10 cellular contexts compared by ENCODE assay signal in the genomic region with DNA sequence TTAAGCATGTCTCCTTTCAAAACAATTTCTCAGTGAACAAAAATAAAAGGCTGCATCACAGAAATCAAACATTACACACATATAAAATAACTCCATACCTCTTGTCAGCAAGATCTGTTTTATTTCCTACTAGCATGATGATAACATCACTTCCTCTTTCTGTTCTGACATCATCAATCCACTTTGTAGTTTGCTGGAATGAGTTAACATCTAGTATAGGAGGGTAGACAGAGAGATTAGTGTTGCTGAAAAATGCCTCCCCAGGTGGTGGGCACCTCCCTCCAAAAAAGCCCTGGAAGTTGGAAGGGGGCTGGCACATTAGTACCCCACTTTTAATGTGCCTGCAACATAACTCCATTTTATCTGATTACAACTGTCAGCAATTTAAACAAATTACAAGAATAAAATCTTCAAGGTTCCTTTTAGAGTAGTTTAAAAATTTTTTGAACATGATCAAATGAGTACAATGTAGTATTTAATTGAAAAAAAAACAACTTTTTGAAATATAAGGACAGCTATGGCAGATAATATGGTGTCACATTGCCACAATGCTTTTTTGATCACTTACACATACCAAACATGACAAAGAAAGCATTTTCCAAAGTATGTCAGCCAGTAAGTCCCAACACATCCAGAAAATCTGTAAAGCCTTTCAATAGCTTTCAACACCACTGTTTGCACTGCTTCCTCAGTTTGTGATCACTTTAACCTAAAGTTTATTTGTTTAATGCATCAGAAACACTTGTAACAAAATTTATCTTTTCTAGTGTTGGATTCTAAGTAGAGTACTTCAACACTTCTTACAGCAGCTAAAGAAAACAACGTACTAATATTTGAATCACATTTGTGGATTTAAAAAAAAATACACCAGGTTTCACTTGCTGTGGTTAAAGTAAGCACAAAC. TPM values are rescaled to one million over a fixed set of nuclear protein-coding genes. Genes with fewer than 3 reads are reported as not detected.
DNase-seq lines count a peak whose midpoint lies in the region; ATAC-seq and TF ChIP-seq lines count a peak whose summit lies in the region.
"Had no signal": no experiment of that assay in that cellular context is flagged by ENCODE, and none has a peak within 500 bp of the region (broad histone marks: within the 10 kb centered on the region; RNA-seq: fewer than 3 reads in every experiment).

No MANE protein-coding gene starts in this region.

- no peaks in the 10 kb centered on the region for H3K9me3 ChIP-seq in cardiac muscle cell (ENCODE audit: low read depth)
- no peaks in the 10 kb centered on the region for H3K9me3 ChIP-seq in OCI-LY3 (ENCODE audit: insufficient read depth, low read length)
- H3K9me3 ChIP-seq: SJCRH30 had no signal

- H3K4me1 ChIP-seq in cardiac muscle cell (ENCODE audit: low read depth) (no peaks in the 10 kb centered on the region), OCI-LY3 (ENCODE audit: low read length) (peaks cover 10% of the 10 kb centered on the region)
- H3K4me1 ChIP-seq: SJCRH30 had no signal

- H3K4me3 ChIP-seq in cardiac muscle cell (no peak overlapping the region), OCI-LY3 (ENCODE audit: low read length) (peak overlapping the region; percentile 21; the same call in 1 of the 2 replicates)
- H3K4me3 ChIP-seq: SJCRH30 had no signal

- no peaks in the 10 kb centered on the region for H3K27me3 ChIP-seq in cardiac muscle cell
- no peaks in the 10 kb centered on the region for H3K27me3 ChIP-seq in OCI-LY3 (ENCODE audit: low read depth, low read length)
- H3K27me3 ChIP-seq: SJCRH30 had no signal

- no peak for ATAC-seq in left cardiac atrium
- ATAC-seq: activated T-cell treated with anti-CD3 and anti-CD28 coated beads, Interleukin-2, amount 50 U/mL, for 4 hours had no signal

- H3K9ac ChIP-seq in OCI-LY3 (ENCODE audit: low read length): peak overlapping the region; percentile 15; the same call in 1 of the 2 replicates

- H3K4me1 Mint-ChIP-seq in chondrocyte (ENCODE audit: low read depth): peaks cover 17% of the 10 kb centered on the region

- DNase-seq in cardiac muscle cell (ENCODE audit: low read depth in 1 of 2, low spot score in 1 of 2) (peak in 1 of 2 donors; percentile 5), left cardiac atrium (no peak), chondrocyte (ENCODE audit: low spot score) (no peak), substantia nigra (lab: John Stamatoyannopoulos, UW) (no peak), NCI-H1436 treated with DMSO at 0.1 percent for 48 hours (lab: John Stamatoyannopoulos, UW) (no peak), SHP77 treated with DMSO at 0.1 percent for 48 hours (lab: John Stamatoyannopoulos, UW) (no peak), posterior vena cava (ENCODE audit: low spot score) (no peak)
- DNase-seq: activated T-cell treated with anti-CD3 and anti-CD28 coated beads, Interleukin-2, amount 50 U/mL, for 4 hours; SJCRH30 had no signal

- TF ChIP-seq CTCF in cardiac muscle cell (IDR thresholded peaks at IDR 0.05; ENCODE audit: low read depth, low read length): no peak
- TF ChIP-seq CTCF in OCI-LY3 (IDR thresholded peaks at IDR 0.05; ENCODE audit: low read depth, low read length): no peak
- no peak for TF ChIP-seq CTCF in chondrocyte (IDR thresholded peaks at IDR 0.05)

- H3K27ac ChIP-seq in cardiac muscle cell: peak overlapping the region; percentile 52
- no peak overlapping the region for H3K27ac ChIP-seq in OCI-LY3 (ENCODE audit: low read length)
- peak overlapping the region; percentile 43 for H3K27ac ChIP-seq in substantia nigra (ENCODE audit: low read depth, low read length, poor library complexity, severe bottlenecking)
- H3K27ac ChIP-seq: SJCRH30 had no signal

- H3K4me2 ChIP-seq in OCI-LY3 (ENCODE audit: low read length): peak overlapping the region; percentile 39

- H3K27me3 Mint-ChIP-seq in chondrocyte (ENCODE audit: low read depth): no peaks in the 10 kb centered on the region

- H3K79me2 ChIP-seq in OCI-LY3 (ENCODE audit: low read length): no peaks in the 10 kb centered on the region

- H3K4me3 Mint-ChIP-seq in chondrocyte (ENCODE audit: unreplicated experiment): no peak overlapping the region
- H3K4me3 Mint-ChIP-seq: activated T-cell treated with anti-CD3 and anti-CD28 coated beads, Interleukin-2, amount 50 U/mL, for 4 hours had no signal

- H2AFZ ChIP-seq in OCI-LY3 (ENCODE audit: low read depth, low read length): no peak overlapping the region

- peak overlapping the region; percentile 69 for H3K27ac Mint-ChIP-seq in chondrocyte (ENCODE audit: unreplicated experiment)

- H3K36me3 ChIP-seq in cardiac muscle cell: peaks cover 7% of the 10 kb centered on the region
- H3K36me3 ChIP-seq in OCI-LY3 (replicated peaks; ENCODE audit: low read depth, low read length): peaks cover 15% of the 10 kb centered on the region

- no peaks in the 10 kb centered on the region for H4K20me1 ChIP-seq in OCI-LY3 (ENCODE audit: insufficient read depth, low read length)

- peaks cover 12% of the 10 kb centered on the region for H3K36me3 Mint-ChIP-seq in chondrocyte (ENCODE audit: low read depth)

- intact Hi-C loops in left cardiac atrium (cut with DNase I): no loop called here
- intact Hi-C loops in posterior vena cava (cut with DNase I): no loop called here

- H3K9me3 Mint-ChIP-seq in chondrocyte (ENCODE audit: low read depth): no peaks in the 10 kb centered on the region
- H3K9me3 Mint-ChIP-seq: activated T-cell treated with anti-CD3 and anti-CD28 coated beads, Interleukin-2, amount 50 U/mL, for 4 hours had no signal

RNA-seq across cellular contexts. Expression of a gene that starts 44.5 kb away (rescaled TPM):
- total RNA-seq in cardiac muscle cell (173 and 218 TPM in 2 replicates), left cardiac atrium (100 to 1,000 TPM; 100 to 134 TPM), chondrocyte (173 to 188 TPM (median 185 TPM) in 3 replicates), posterior vena cava (100 to 1,000 TPM; 118 to 140 TPM)
- polyA plus RNA-seq in cardiac muscle cell: 110 and 119 TPM in 2 replicates
